In the genomic region with DNA sequence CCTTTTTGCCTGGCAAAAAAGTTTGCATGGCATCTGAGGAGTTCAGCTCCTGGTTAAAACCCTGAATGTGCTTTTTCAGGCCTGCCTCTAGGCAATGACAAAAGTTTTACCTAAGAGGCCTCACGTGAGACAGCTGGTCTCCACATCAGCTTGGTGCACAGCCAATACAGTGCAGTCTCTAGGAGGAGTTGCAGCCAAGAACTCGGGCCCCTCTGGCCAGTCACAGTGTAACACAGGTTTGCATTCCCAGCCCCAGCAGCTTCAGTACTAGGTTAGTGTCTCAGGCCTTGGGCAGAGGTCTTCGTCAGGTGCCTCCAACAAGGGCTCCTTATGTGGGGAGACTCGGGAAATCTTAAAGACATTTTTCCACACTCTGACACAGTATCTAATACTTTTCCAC, we compare ENCODE assay signal across 1 cellular context.
TF ChIP-seq lines count a peak whose summit lies in the region.

No MANE protein-coding gene starts in this region.

TF ChIP-seq in GM23338, 12 proteins besides CTCF, POLR2A, EP300 and RAD21 (continued from another document):
- TF ChIP-seq, protein P1, sequence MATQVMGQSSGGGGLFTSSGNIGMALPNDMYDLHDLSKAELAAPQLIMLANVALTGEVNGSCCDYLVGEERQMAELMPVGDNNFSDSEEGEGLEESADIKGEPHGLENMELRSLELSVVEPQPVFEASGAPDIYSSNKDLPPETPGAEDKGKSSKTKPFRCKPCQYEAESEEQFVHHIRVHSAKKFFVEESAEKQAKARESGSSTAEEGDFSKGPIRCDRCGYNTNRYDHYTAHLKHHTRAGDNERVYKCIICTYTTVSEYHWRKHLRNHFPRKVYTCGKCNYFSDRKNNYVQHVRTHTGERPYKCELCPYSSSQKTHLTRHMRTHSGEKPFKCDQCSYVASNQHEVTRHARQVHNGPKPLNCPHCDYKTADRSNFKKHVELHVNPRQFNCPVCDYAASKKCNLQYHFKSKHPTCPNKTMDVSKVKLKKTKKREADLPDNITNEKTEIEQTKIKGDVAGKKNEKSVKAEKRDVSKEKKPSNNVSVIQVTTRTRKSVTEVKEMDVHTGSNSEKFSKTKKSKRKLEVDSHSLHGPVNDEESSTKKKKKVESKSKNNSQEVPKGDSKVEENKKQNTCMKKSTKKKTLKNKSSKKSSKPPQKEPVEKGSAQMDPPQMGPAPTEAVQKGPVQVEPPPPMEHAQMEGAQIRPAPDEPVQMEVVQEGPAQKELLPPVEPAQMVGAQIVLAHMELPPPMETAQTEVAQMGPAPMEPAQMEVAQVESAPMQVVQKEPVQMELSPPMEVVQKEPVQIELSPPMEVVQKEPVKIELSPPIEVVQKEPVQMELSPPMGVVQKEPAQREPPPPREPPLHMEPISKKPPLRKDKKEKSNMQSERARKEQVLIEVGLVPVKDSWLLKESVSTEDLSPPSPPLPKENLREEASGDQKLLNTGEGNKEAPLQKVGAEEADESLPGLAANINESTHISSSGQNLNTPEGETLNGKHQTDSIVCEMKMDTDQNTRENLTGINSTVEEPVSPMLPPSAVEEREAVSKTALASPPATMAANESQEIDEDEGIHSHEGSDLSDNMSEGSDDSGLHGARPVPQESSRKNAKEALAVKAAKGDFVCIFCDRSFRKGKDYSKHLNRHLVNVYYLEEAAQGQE (IDR thresholded peaks at IDR 0.05; ENCODE audit: unreplicated experiment) = no peak
- TF ChIP-seq, protein P2, sequence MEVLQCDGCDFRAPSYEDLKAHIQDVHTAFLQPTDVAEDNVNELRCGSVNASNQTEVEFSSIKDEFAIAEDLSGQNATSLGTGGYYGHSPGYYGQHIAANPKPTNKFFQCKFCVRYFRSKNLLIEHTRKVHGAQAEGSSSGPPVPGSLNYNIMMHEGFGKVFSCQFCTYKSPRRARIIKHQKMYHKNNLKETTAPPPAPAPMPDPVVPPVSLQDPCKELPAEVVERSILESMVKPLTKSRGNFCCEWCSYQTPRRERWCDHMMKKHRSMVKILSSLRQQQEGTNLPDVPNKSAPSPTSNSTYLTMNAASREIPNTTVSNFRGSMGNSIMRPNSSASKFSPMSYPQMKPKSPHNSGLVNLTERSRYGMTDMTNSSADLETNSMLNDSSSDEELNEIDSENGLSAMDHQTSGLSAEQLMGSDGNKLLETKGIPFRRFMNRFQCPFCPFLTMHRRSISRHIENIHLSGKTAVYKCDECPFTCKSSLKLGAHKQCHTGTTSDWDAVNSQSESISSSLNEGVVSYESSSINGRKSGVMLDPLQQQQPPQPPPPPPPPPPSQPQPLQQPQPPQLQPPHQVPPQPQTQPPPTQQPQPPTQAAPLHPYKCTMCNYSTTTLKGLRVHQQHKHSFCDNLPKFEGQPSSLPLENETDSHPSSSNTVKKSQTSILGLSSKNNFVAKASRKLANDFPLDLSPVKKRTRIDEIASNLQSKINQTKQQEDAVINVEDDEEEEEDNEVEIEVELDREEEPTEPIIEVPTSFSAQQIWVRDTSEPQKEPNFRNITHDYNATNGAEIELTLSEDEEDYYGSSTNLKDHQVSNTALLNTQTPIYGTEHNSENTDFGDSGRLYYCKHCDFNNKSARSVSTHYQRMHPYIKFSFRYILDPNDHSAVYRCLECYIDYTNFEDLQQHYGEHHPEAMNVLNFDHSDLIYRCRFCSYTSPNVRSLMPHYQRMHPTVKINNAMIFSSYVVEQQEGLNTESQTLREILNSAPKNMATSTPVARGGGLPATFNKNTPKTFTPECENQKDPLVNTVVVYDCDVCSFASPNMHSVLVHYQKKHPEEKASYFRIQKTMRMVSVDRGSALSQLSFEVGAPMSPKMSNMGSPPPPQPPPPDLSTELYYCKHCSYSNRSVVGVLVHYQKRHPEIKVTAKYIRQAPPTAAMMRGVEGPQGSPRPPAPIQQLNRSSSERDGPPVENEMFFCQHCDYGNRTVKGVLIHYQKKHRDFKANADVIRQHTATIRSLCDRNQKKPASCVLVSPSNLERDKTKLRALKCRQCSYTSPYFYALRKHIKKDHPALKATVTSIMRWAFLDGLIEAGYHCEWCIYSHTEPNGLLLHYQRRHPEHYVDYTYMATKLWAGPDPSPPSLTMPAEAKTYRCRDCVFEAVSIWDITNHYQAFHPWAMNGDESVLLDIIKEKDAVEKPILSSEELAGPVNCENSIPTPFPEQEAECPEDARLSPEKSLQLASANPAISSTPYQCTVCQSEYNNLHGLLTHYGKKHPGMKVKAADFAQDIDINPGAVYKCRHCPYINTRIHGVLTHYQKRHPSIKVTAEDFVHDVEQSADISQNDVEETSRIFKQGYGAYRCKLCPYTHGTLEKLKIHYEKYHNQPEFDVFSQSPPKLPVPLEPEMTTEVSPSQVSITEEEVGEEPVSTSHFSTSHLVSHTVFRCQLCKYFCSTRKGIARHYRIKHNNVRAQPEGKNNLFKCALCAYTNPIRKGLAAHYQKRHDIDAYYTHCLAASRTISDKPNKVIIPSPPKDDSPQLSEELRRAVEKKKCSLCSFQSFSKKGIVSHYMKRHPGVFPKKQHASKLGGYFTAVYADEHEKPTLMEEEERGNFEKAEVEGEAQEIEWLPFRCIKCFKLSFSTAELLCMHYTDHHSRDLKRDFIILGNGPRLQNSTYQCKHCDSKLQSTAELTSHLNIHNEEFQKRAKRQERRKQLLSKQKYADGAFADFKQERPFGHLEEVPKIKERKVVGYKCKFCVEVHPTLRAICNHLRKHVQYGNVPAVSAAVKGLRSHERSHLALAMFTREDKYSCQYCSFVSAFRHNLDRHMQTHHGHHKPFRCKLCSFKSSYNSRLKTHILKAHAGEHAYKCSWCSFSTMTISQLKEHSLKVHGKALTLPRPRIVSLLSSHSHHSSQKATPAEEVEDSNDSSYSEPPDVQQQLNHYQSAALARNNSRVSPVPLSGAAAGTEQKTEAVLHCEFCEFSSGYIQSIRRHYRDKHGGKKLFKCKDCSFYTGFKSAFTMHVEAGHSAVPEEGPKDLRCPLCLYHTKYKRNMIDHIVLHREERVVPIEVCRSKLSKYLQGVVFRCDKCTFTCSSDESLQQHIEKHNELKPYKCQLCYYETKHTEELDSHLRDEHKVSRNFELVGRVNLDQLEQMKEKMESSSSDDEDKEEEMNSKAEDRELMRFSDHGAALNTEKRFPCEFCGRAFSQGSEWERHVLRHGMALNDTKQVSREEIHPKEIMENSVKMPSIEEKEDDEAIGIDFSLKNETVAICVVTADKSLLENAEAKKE (CRISPR knock-in tag; IDR thresholded peaks at IDR 0.05) = no peak
- TF ChIP-seq JUNB (IDR thresholded peaks at IDR 0.05; ENCODE audit: unreplicated experiment) (no peak), CREB1 (CRISPR knock-in tag; IDR thresholded peaks at IDR 0.05; ENCODE audit: low read depth) (no peak), STAT1 (IDR thresholded peaks at IDR 0.05; ENCODE audit: unreplicated experiment) (no peak)
